ENCODE assay signal across 16 cellular contexts in the genomic region with DNA sequence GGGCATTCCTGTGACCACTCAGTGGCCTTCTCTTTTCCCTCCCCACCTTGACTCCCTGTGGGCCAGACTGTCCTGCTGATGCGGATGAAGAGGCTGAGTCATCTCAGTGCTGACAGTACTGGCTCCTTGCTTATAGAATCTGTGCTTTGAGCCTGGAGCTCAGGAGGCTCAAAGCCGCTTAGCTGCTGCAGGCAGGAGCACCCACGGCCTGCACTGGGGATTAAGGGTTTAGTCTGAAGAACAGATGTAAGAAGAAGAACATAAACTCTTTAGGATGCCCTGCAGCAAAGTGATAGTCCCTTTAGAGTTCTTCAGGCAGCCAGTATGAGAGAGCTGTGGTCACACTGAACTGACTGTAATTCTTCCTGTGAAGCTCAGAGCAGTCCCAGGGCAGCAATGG.
"Had no signal": no experiment of that assay in that cellular context is flagged by ENCODE, and none has a peak within 500 bp of the region (broad histone marks: within the 10 kb centered on the region; RNA-seq: fewer than 3 reads in every experiment).

No MANE protein-coding gene starts in this region.

- DNase-seq: effector memory CD4-positive, alpha-beta T cell; gastrocnemius medialis; heart right ventricle; mammary epithelial cell; mucosa of descending colon; naive thymus-derived CD8-positive, alpha-beta T cell; nucleus accumbens; ovary; small intestine; stimulated activated CD4-positive, alpha-beta T cell treated with anti-CD3 and anti-CD28 coated beads, Interleukin-2, amount 100 ng/mL, for 48 hours; testis; trophoblast cell had no signal

- H3K4me3 ChIP-seq: esophagus muscularis mucosa, gastrocnemius medialis, heart right ventricle, mucosa of descending colon, ovary, right atrium auricular region, testis had no signal

- ATAC-seq: gastrocnemius medialis; heart right ventricle; left lobe of liver; mucosa of descending colon; naive thymus-derived CD8-positive, alpha-beta T cell had no signal

- H3K27ac ChIP-seq: epithelial cell of prostate, esophagus muscularis mucosa, gastrocnemius medialis, heart right ventricle, ovary, right atrium auricular region, testis had no signal

- H3K9me3 ChIP-seq: esophagus muscularis mucosa, gastrocnemius medialis, heart right ventricle, mucosa of descending colon, ovary, right atrium auricular region, testis had no signal

- H3K4me1 ChIP-seq: esophagus muscularis mucosa, gastrocnemius medialis, right atrium auricular region, testis had no signal

- H3K27me3 ChIP-seq: esophagus muscularis mucosa, gastrocnemius medialis, heart right ventricle, ovary, right atrium auricular region, testis had no signal

- H3K36me3 ChIP-seq: esophagus muscularis mucosa, gastrocnemius medialis, heart right ventricle, ovary, right atrium auricular region had no signal
